Comparison of ENCODE assay signal across 23 cellular contexts in genomic region chr4:68929076-68929737, GRCh38. TPM values are rescaled to one million over a fixed set of nuclear protein-coding genes. Genes with fewer than 3 reads are reported as not detected.
DNase-seq lines count a peak whose midpoint lies in the region; ATAC-seq, FAIRE-seq and TF ChIP-seq lines count a peak whose summit lies in the region.
"Had no signal": no experiment of that assay in that cellular context is flagged by ENCODE, and none has a peak within 500 bp of the region (broad histone marks: within the 10 kb centered on the region; RNA-seq: fewer than 3 reads in every experiment).

No MANE protein-coding gene starts in this region.

- no peaks in the 10 kb centered on the region for H3K9me3 ChIP-seq in IMR-90 (ENCODE audit: control insufficient read depth, insufficient read depth, low read length)
- H3K9me3 ChIP-seq: BE2C; BLaER1 treated with 17β-estradiol and CSF1 and Interleukin-3, amounts not matched to agents 10 nM and 100 nM had no signal

- H3K4me2 ChIP-seq in IMR-90 (ENCODE audit: low read depth, low read length), result no peak overlapping the region
- H3K4me2 ChIP-seq: BLaER1 treated with 17β-estradiol and CSF1 and Interleukin-3, amounts not matched to agents 10 nM and 100 nM; GM23338 had no signal

- H3K27me3 Mint-ChIP-seq in naive thymus-derived CD8-positive, alpha-beta T cell, result no peaks in the 10 kb centered on the region
- H3K27me3 Mint-ChIP-seq: CD4-positive, alpha-beta T cell; CD8-positive, alpha-beta memory T cell had no signal

- H2AK5ac ChIP-seq in IMR-90 (ENCODE audit: low read depth, low read length), result no peak overlapping the region

- H3K36me3 ChIP-seq in IMR-90 (ENCODE audit: control insufficient read depth, insufficient read depth, low read length), result no peaks in the 10 kb centered on the region
- H3K36me3 ChIP-seq: BE2C; BLaER1 treated with 17β-estradiol and CSF1 and Interleukin-3, amounts not matched to agents 10 nM and 100 nM had no signal

- dilution Hi-C loops in IMR-90 (cut with HindIII; ENCODE audit: low sequenced_read_pairs, unreplicated experiment), result no loop called here

- intact Hi-C loops in IMR-90 (cut with micrococcal nuclease), result no loop called here

- no peak for TF ChIP-seq POLR2A in IMR-90 (IDR thresholded peaks at IDR 0.05; ENCODE audit: low read depth, low read length)

- H4K5ac ChIP-seq in IMR-90 (ENCODE audit: low read depth, low read length), result no peak overlapping the region

- POLR2A ChIA-PET in IMR-90 (lab: Charles Lee; ENCODE audit: unreplicated experiment), result no interaction called here
- POLR2A ChIA-PET in naive thymus-derived CD8-positive, alpha-beta T cell (lab: Charles Lee), result no interaction called here

- H3K9me3 Mint-ChIP-seq in naive thymus-derived CD8-positive, alpha-beta T cell, result peaks cover 0 to 22% (median 11%) of the 10 kb centered on the region in 9 donors
- H3K9me3 Mint-ChIP-seq: GM23338, H9 had no signal

- H3K79me1 ChIP-seq in IMR-90 (ENCODE audit: low read depth in 1 of 2, low read length in 2 of 2), result no peaks in the 10 kb centered on the region

- no peak overlapping the region for H2AK9ac ChIP-seq in IMR-90 (replicated peaks; ENCODE audit: low read depth, low read length, poor library complexity)

- no peaks in the 10 kb centered on the region for H3K4me1 Mint-ChIP-seq in naive thymus-derived CD8-positive, alpha-beta T cell
- H3K4me1 Mint-ChIP-seq: CD14-positive monocyte; CD8-positive, alpha-beta memory T cell had no signal

- H3K4me1 ChIP-seq in IMR-90 (ENCODE audit: control insufficient read depth, insufficient read depth, low read length), result no peaks in the 10 kb centered on the region
- H3K4me1 ChIP-seq: BE2C; BLaER1 treated with 17β-estradiol and CSF1 and Interleukin-3, amounts not matched to agents 10 nM and 100 nM had no signal

- H2BK120ac ChIP-seq in IMR-90 (ENCODE audit: low read depth, low read length), result no peak overlapping the region

- TF ChIP-seq RAD21 in IMR-90 (IDR thresholded peaks at IDR 0.05; ENCODE audit: low read length), result no peak

- H3K14ac ChIP-seq in IMR-90 (replicated peaks; ENCODE audit: low read depth, low read length), result no peak overlapping the region

- H4K20me1 ChIP-seq in IMR-90 (ENCODE audit: insufficient read depth, low read length), result no peaks in the 10 kb centered on the region
- H4K20me1 ChIP-seq: BLaER1 treated with 17β-estradiol and CSF1 and Interleukin-3, amounts not matched to agents 10 nM and 100 nM had no signal

- no peak overlapping the region for H3K4me3 Mint-ChIP-seq in naive thymus-derived CD8-positive, alpha-beta T cell
- H3K4me3 Mint-ChIP-seq: CD14-positive monocyte; CD4-positive, alpha-beta T cell; CD8-positive, alpha-beta memory T cell; GM23338; H9 had no signal

- no peak overlapping the region for H4K91ac ChIP-seq in IMR-90 (ENCODE audit: insufficient read depth, low read depth, low read length)

- FAIRE-seq in D721Med (lab: Jason Lieb, UNC) (peak; percentile 44), islet of Langerhans (lab: Jason Lieb, UNC) (peak; percentile 58)
- FAIRE-seq: GM12892 had no signal

- ATAC-seq in IMR-90 (ENCODE audit: low read depth), result no peak
- ATAC-seq in naive thymus-derived CD8-positive, alpha-beta T cell, result no peak
- ATAC-seq: GM23338, HCT116 had no signal

- H3K27ac Mint-ChIP-seq in naive thymus-derived CD8-positive, alpha-beta T cell, result no peak overlapping the region
- H3K27ac Mint-ChIP-seq: CD14-positive monocyte; CD4-positive, alpha-beta T cell; CD8-positive, alpha-beta memory T cell; GM23338; H9 had no signal

- DNase-seq in D721Med (ENCODE audit: insufficient read length, low spot score), result no peak
- DNase-seq in IMR-90, result no peak
- DNase-seq in naive thymus-derived CD8-positive, alpha-beta T cell, result no peak
- DNase-seq in GM13976 (ENCODE audit: low spot score), result no peak
- DNase-seq in AML-193 (lab: John Stamatoyannopoulos, UW), result no peak
- DNase-seq: BE2C; CD4-positive, alpha-beta T cell; CD8-positive, alpha-beta memory T cell; DMS53; DMS79 treated with DMSO at 0.1 percent for 48 hours; GF-D8; H9 had no signal

- no peak overlapping the region for H3K4ac ChIP-seq in IMR-90 (ENCODE audit: low read depth, low read length)

- no peak overlapping the region for H3K27ac ChIP-seq in IMR-90 (ENCODE audit: insufficient read depth, low read length)
- H3K27ac ChIP-seq: BLaER1 treated with 17β-estradiol and CSF1 and Interleukin-3, amounts not matched to agents 10 nM and 100 nM had no signal

- no peak overlapping the region for H2BK15ac ChIP-seq in IMR-90 (ENCODE audit: low read depth, low read length)

- H3K27me3 ChIP-seq in IMR-90 (ENCODE audit: control insufficient read depth, insufficient read depth, low read length), result no peaks in the 10 kb centered on the region
- H3K27me3 ChIP-seq: BE2C; BLaER1 treated with 17β-estradiol and CSF1 and Interleukin-3, amounts not matched to agents 10 nM and 100 nM had no signal

- no peak overlapping the region for H2AFZ ChIP-seq in IMR-90 (replicated peaks; ENCODE audit: low read length, poor library complexity)
- H2AFZ ChIP-seq: GM23338 had no signal

- H3K9me1 ChIP-seq in IMR-90 (ENCODE audit: insufficient read depth, low read length), result no peaks in the 10 kb centered on the region

- WGBS in IMR-90 (ENCODE audit: extremely low coverage in 2 of 2, insufficient read length in 1 of 2), 2 experiments, result no CpG with 5 or more reads among the region's 3 CpGs

- TF ChIP-seq CTCF in D721Med (IDR thresholded peaks at IDR 0.05; ENCODE audit: insufficient read depth, missing control alignments) (no peak), IMR-90 (conservative IDR thresholded peaks at IDR 0.05; ENCODE audit: low read depth, low read length) (no peak), GM13976 (IDR thresholded peaks at IDR 0.05; ENCODE audit: borderline replicate concordance, control extremely low read depth, extremely low read depth, insufficient read depth, missing control alignments) (no peak)

- no peak overlapping the region for H3K9ac ChIP-seq in IMR-90 (ENCODE audit: low read depth, low read length)
- H3K9ac ChIP-seq: BLaER1 treated with 17β-estradiol and CSF1 and Interleukin-3, amounts not matched to agents 10 nM and 100 nM had no signal

- H4K8ac ChIP-seq in IMR-90 (ENCODE audit: low read depth in 2 of 2, low read length in 2 of 2), result no peak overlapping the region

- no peak overlapping the region for H2BK5ac ChIP-seq in IMR-90 (ENCODE audit: low read depth, low read length, poor library complexity, severe bottlenecking)

- no peak overlapping the region for H3K23ac ChIP-seq in IMR-90 (ENCODE audit: low read depth, low read length)

- H3K18ac ChIP-seq in IMR-90 (ENCODE audit: low read depth, low read length), result no peak overlapping the region

- H3K4me3 ChIP-seq in IMR-90 (ENCODE audit: insufficient read depth, low read depth, low read length), result no peak overlapping the region
- H3K4me3 ChIP-seq: BLaER1 treated with 17β-estradiol and CSF1 and Interleukin-3, amounts not matched to agents 10 nM and 100 nM; GM23338 had no signal

- CTCF ChIA-PET in IMR-90 (lab: Yijun Ruan, JAX), result no interaction called here

- BruUV-seq in IMR-90 (replicated peaks; lab: Mats Ljungman, UMichigan), result no TSS peak

- no peak overlapping the region for H2BK20ac ChIP-seq in IMR-90 (ENCODE audit: low read depth, low read length)

- in situ Hi-C loops in IMR-90 (cut with MboI; ENCODE audit: low sequenced_read_pairs) (no loop called here), GM13976 (cut with MboI; ENCODE audit: low sequenced_read_pairs, unreplicated experiment) (no loop called here)

- H3K56ac ChIP-seq in IMR-90 (ENCODE audit: extremely low read depth, insufficient read depth, low read length), result no peak overlapping the region

- peaks cover 0 to 5% (median 0%) of the 10 kb centered on the region in 3 donors for H3K36me3 Mint-ChIP-seq in naive thymus-derived CD8-positive, alpha-beta T cell
- H3K36me3 Mint-ChIP-seq: CD14-positive monocyte; CD8-positive, alpha-beta memory T cell had no signal

TF ChIP-seq in IMR-90, 13 proteins besides CTCF, POLR2A, EP300 and RAD21:
- TF ChIP-seq MAFK (IDR thresholded peaks at IDR 0.05; ENCODE audit: low read depth, low read length) (peak; percentile 87), FOS (IDR thresholded peaks at IDR 0.05; ENCODE audit: low read depth, low read length) (no peak), SMC3 (IDR thresholded peaks at IDR 0.05; ENCODE audit: low read depth, low read length) (no peak), NFE2L2 (IDR thresholded peaks at IDR 0.05; ENCODE audit: low read depth, low read length) (no peak), ELK1 (IDR thresholded peaks at IDR 0.05; ENCODE audit: borderline replicate concordance, low read depth, low read length) (no peak), BHLHE40 (IDR thresholded peaks at IDR 0.05; ENCODE audit: low read depth, low read length) (no peak), MXI1 (IDR thresholded peaks at IDR 0.05; ENCODE audit: borderline replicate concordance, low read depth, low read length) (no peak)

RNA-seq across cellular contexts. Expression of gene UGT2A3, which starts 22.4 kb away (rescaled TPM):
- total RNA-seq in IMR-90 (2012; rRNA removed), result not detected in 2 replicates
- not detected in 2 replicates for polyA plus RNA-seq in IMR-90 (2012; rRNA removed)
- not detected in 2 replicates for polyA plus RNA-seq in IMR-90 (2012; cell fraction: cytosol; rRNA removed)
- polyA plus RNA-seq in IMR-90 (2012; cell fraction: nucleus; rRNA removed; ENCODE audit: low replicate concordance), result not detected in 2 replicates
- total RNA-seq in naive thymus-derived CD8-positive, alpha-beta T cell, result not detected
- polyA plus RNA-seq in naive thymus-derived CD8-positive, alpha-beta T cell, result not detected
- total RNA-seq: A172; CD4-positive, alpha-beta T cell; CD8-positive, alpha-beta memory T cell; Daoy; G401; GM23338; H4; H9 had no signal
- polyA plus RNA-seq: AG04450; CD14-positive monocyte; CD8-positive, alpha-beta memory T cell; GM23338 had no signal
